ENCODE assay signal across 20 cellular contexts in genomic region chr1:85839459-85839858, GRCh38.
"Had no signal": no experiment of that assay in that cellular context is flagged by ENCODE, and none has a peak within 500 bp of the region (broad histone marks: within the 10 kb centered on the region; RNA-seq: fewer than 3 reads in every experiment).

No MANE protein-coding gene starts in this region.

- ATAC-seq: gastrocnemius medialis; heart right ventricle; left cardiac atrium; left lung; left ventricle myocardium superior; lower lobe of right lung; mucosa of descending colon; naive thymus-derived CD8-positive, alpha-beta T cell had no signal

- DNase-seq: dermis blood vessel endothelial cell; dorsolateral prefrontal cortex; effector CD4-positive, alpha-beta T cell; effector memory CD4-positive, alpha-beta T cell; foreskin fibroblast; gastrocnemius medialis; glutamatergic neuron; head of caudate nucleus; heart right ventricle; hippocampal formation; left cardiac atrium; left lung; left ventricle myocardium superior; lower lobe of right lung; mesenchymal stem cell; mucosa of descending colon; naive B cell; naive thymus-derived CD8-positive, alpha-beta T cell had no signal

- H3K4me1 ChIP-seq: esophagus muscularis mucosa, gastrocnemius medialis, heart right ventricle, left lung, lower lobe of right lung had no signal

- H3K27me3 ChIP-seq: esophagus muscularis mucosa, gastrocnemius medialis, heart right ventricle, left lung had no signal

- H3K4me3 ChIP-seq: coronary artery, dorsolateral prefrontal cortex, esophagus muscularis mucosa, gastrocnemius medialis, heart right ventricle, left lung, lower lobe of right lung, mucosa of descending colon had no signal

- H3K27ac ChIP-seq: coronary artery, dorsolateral prefrontal cortex, esophagus muscularis mucosa, gastrocnemius medialis, heart right ventricle, left lung, lower lobe of right lung had no signal

- H3K36me3 ChIP-seq: esophagus muscularis mucosa, gastrocnemius medialis, heart right ventricle, left lung, lower lobe of right lung had no signal

- H3K9me3 ChIP-seq: esophagus muscularis mucosa, gastrocnemius medialis, heart right ventricle, left lung, lower lobe of right lung, mucosa of descending colon had no signal
